Comparison of ENCODE assay signal across 9 cellular contexts in genomic region chr7:116180302-116180701, GRCh38. TPM values are rescaled to one million over a fixed set of nuclear protein-coding genes. Genes with fewer than 3 reads are reported as not detected.
DNase-seq lines count a peak whose midpoint lies in the region; ATAC-seq, FAIRE-seq and TF ChIP-seq lines count a peak whose summit lies in the region.
"Had no signal": no experiment of that assay in that cellular context is flagged by ENCODE, and none has a peak within 500 bp of the region (broad histone marks: within the 10 kb centered on the region; RNA-seq: fewer than 3 reads in every experiment).

No MANE protein-coding gene starts in this region.

- H3K27ac ChIP-seq in neural cell (ENCODE audit: low read length), result no peak overlapping the region
- H3K27ac ChIP-seq: neutrophil had no signal

- ATAC-seq in Right ventricle myocardium inferior (peak; percentile 34), GM21515 (IDR thresholded peaks at IDR 0.05; ENCODE audit: unreplicated experiment) (peak; percentile 97), SK-N-SH treated with all-trans-retinoic acid at 6 μM for 48 hours (peak; percentile 96)

- FAIRE-seq in HTR-8/SVneo (lab: Jason Lieb, UNC), result no peak

- H3K4me3 ChIP-seq in neural cell (ENCODE audit: low read length), result no peak overlapping the region

- no peaks in the 10 kb centered on the region for H4K20me1 ChIP-seq in neural cell (ENCODE audit: insufficient read depth)

- no peak overlapping the region for H3K4me2 ChIP-seq in neural cell (ENCODE audit: low read length)

- no peak overlapping the region for H2AFZ ChIP-seq in neural cell (ENCODE audit: low read depth, low read length)

- no peak overlapping the region for H3K9ac ChIP-seq in neural cell (ENCODE audit: low read length)

- TF ChIP-seq EP300 in neural cell (conservative IDR thresholded peaks at IDR 0.05; ENCODE audit: poor library complexity, severe bottlenecking), result no peak

- TF ChIP-seq POLR2A in erythroblast (IDR thresholded peaks at IDR 0.05; ENCODE audit: low read length), result no peak

- H3F3A ChIP-seq in neural cell (ENCODE audit: insufficient read depth, low read length, poor library complexity, severe bottlenecking), result no peaks in the 10 kb centered on the region

- H3K79me2 ChIP-seq in neural cell (replicated peaks; ENCODE audit: insufficient read depth, low read length), result no peaks in the 10 kb centered on the region

- no peaks in the 10 kb centered on the region for H3K36me3 ChIP-seq in neural cell (ENCODE audit: insufficient read depth, low read length)
- H3K36me3 ChIP-seq: neutrophil had no signal

- peak; percentile 67 for TF ChIP-seq RAD21 in neural cell (conservative IDR thresholded peaks at IDR 0.05)

- DNase-seq in Right ventricle myocardium inferior (ENCODE audit: missing footprints) (no peak), cardiac septum (ENCODE audit: low spot score) (no peak), HTR-8/SVneo (ENCODE audit: insufficient read length, low spot score) (peak; percentile 43), erythroblast (lab: John Stamatoyannopoulos, UW) (peak; percentile 15 to 48), amygdala (lab: John Stamatoyannopoulos, UW) (no peak)

- H3K27me3 ChIP-seq in neural cell (ENCODE audit: insufficient read depth, low read depth, low read length), result no peaks in the 10 kb centered on the region
- H3K27me3 ChIP-seq: neutrophil had no signal

- TF ChIP-seq CTCF in neural cell (IDR thresholded peaks at IDR 0.05; ENCODE audit: poor library complexity, severe bottlenecking), result peak; percentile 72

- no peaks in the 10 kb centered on the region for H3K9me2 ChIP-seq in neural cell (ENCODE audit: insufficient read depth, low read length)

- H3K9me3 ChIP-seq in neural cell (ENCODE audit: low read length), result no peaks in the 10 kb centered on the region
- H3K9me3 ChIP-seq: neutrophil had no signal

- intact Hi-C loops in Right ventricle myocardium inferior (cut with DNase I) (loop anchor here (1.0 to 2.0 kb wide), 2 partner anchors 56 to 408 kb away; no protein-coding TSS in a partner anchor), cardiac septum (cut with DNase I) (loop anchor here (2.0 kb wide), 2 partner anchors 56 to 410 kb away; no protein-coding TSS in a partner anchor)

TF ChIP-seq in SK-N-SH treated with all-trans-retinoic acid at 6 μM for 48 hours, 23 proteins besides CTCF, POLR2A, EP300 and RAD21:
- no peak for TF ChIP-seq BACH2 (CRISPR knock-in tag; IDR thresholded peaks at IDR 0.05; ENCODE audit: borderline replicate concordance)
- no peak for TF ChIP-seq CSDC2 (CRISPR knock-in tag; IDR thresholded peaks at IDR 0.05)
- TF ChIP-seq SNAI2 (CRISPR knock-in tag; IDR thresholded peaks at IDR 0.05), result no peak
- no peak for TF ChIP-seq PATZ1 (CRISPR knock-in tag; IDR thresholded peaks at IDR 0.05; ENCODE audit: borderline replicate concordance)

TF ChIP-seq in neural cell, 6 proteins besides CTCF, POLR2A, EP300 and RAD21:
- TF ChIP-seq SMC3 (conservative IDR thresholded peaks at IDR 0.05; ENCODE audit: poor library complexity) (peak; percentile 80), MXI1 (conservative IDR thresholded peaks at IDR 0.05; ENCODE audit: poor library complexity, severe bottlenecking) (no peak)

RNA-seq across cellular contexts. Expression of gene TES, which starts 30.0 kb away (rescaled TPM):
- total RNA-seq in Right ventricle myocardium inferior, result 21.2 TPM
- 15.8 TPM for total RNA-seq in cardiac septum
- polyA plus RNA-seq in neural cell, result 19.8 and 38.0 TPM in 2 replicates
- 31.9 and 39.9 TPM in 2 replicates for polyA minus RNA-seq in neural cell

Comparison
In these comparisons a context has a peak if more than half of its experiments do, and no peak if none do; other contexts are left out.
1. ATAC-seq: peak in every context shown above with its lines; median percentile 97 in GM21515; 96 in SK-N-SH treated with all-trans-retinoic acid at 6 μM for 48 hours; 34 in Right ventricle myocardium inferior.
2. DNase-seq: peak in HTR-8/SVneo (single experiment) and erythroblast (2 of 2); none in Right ventricle myocardium inferior (single experiment), cardiac septum (single experiment) and amygdala (0 of 56).